ENCODE assay signal across 1 cellular context in the genomic region with DNA sequence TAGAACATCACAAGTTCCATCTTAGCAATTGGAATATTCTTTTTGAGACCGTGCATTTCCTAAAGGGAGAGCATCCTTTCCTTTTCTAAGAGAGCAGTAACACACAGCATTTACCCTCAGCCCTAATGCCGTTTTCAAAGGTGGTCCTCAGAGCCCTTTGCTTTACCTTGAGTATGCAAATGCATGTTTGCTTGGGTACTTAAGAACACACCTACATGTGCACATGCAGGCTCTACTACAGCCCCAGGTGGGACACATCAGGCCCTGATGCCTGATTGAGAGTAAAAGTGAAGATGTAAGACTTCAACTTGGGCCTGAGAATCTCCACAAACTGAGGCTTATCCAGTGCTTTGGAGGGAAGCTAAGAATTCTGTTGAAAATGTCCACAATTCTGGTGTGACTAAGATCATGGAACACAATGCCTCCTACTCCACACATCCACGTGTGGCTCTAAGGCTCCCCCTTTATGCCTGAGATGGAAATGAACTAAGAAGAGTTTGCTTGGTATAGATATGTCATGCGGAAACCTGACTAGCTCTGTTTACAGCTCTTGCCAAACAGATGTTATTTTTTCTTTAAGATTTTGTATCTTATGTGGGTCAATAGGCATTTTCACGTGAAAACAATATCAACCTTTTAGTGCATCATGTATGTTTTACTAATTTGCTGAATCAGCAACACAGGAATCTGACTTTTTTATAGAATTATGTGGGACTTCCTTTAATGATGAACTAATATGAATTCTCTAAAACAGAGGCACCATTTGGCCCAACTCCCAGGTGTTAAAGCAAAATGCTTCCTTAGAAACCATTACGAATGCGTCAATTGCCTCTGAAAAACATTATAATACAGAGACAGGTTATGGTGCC.
TF ChIP-seq lines count a peak whose summit lies in the region.

No MANE protein-coding gene starts in this region.

TF ChIP-seq in GM12878, 131 proteins besides CTCF, POLR2A, EP300 and RAD21:
- TF ChIP-seq SMC3 (IDR thresholded peaks at IDR 0.05; ENCODE audit: borderline replicate concordance, low read length), result peak; percentile 44; the same call in 1 of the 2 replicates
- TF ChIP-seq EED (IDR thresholded peaks at IDR 0.05; ENCODE audit: low read depth), result no peak
- TF ChIP-seq IKZF1 (conservative IDR thresholded peaks at IDR 0.05), result no peak
- no peak for TF ChIP-seq CUX1 (IDR thresholded peaks at IDR 0.05; ENCODE audit: insufficient replicate concordance, low read depth, low read length)
- TF ChIP-seq HCFC1 (IDR thresholded peaks at IDR 0.05; ENCODE audit: low read length), result no peak
